8 cellular contexts compared by ENCODE assay signal in the genomic region with DNA sequence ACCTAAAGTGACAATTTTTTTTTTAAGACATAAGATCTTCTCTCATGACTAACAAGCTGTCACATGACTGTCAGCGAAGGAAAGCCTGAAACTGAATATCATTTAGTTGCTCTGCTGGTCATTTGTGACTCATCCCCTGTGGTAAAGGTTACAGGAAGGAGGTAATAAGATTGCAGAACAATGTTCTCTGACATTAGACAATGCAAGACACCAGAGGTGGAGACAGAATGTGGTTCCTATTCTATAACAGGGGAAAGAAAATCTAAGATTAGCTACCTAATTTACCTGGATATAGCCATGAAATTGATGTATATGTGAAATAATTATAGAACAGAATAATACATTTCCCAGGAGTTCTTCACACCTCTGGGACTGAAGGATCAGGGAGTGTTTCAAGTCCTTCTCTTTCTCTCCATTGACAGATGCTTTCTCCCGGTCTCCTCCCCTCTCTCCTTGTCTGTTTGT.
DNase-seq lines count a peak whose midpoint lies in the region; ATAC-seq and TF ChIP-seq lines count a peak whose summit lies in the region.

No MANE protein-coding gene starts in this region.

- TF ChIP-seq CTCF in AG09319 (IDR thresholded peaks at IDR 0.05; ENCODE audit: low read depth, low read length), result no peak

- DNase-seq in AG09319 (ENCODE audit: extremely low read depth, low read depth), result peak; percentile 36
- DNase-seq in SKM-1 treated with dmso at 0.1 percent for 144 hours (lab: John Stamatoyannopoulos, UW; ENCODE audit: unreplicated experiment), result peak; percentile 93
- DNase-seq in iris pigment epithelial cell (ENCODE audit: low read depth), result peak; percentile 91
- no peak for DNase-seq in NCI-H1048 (lab: John Stamatoyannopoulos, UW)
- DNase-seq in stimulated activated CD4-positive, alpha-beta T cell treated with anti-CD3 and anti-CD28 coated beads, Interleukin-12 subunit alpha, Interleukin-12 subunit beta, amount 100 ng/mL, for 4 hours, result no peak
- no peak for DNase-seq in activated naive CD4-positive, alpha-beta T cell (lab: John Stamatoyannopoulos, UW)

- ATAC-seq in GM19043 (IDR thresholded peaks at IDR 0.05; ENCODE audit: low read depth, unreplicated experiment) (peak; percentile 98), HG03175 (IDR thresholded peaks at IDR 0.05; ENCODE audit: unreplicated experiment) (peak; percentile 85)

Comparison
In these comparisons a context has a peak if more than half of its experiments do, and no peak if none do; other contexts are left out.
1. DNase-seq: peak in AG09319 (single experiment), SKM-1 treated with dmso at 0.1 percent for 144 hours (single experiment) and iris pigment epithelial cell (single experiment); none in NCI-H1048 (single experiment), stimulated activated CD4-positive, alpha-beta T cell treated with anti-CD3 and anti-CD28 coated beads, Interleukin-12 subunit alpha, Interleukin-12 subunit beta, amount 100 ng/mL, for 4 hours (single experiment) and activated naive CD4-positive, alpha-beta T cell (0 of 4).